8 cellular contexts compared by ENCODE assay signal in genomic region chr2:101307950-101308431, GRCh38. TPM values are rescaled to one million over a fixed set of nuclear protein-coding genes. Genes with fewer than 3 reads are reported as not detected.
A peak's percentile ranks its signal among the peaks of the same experiment; 100 is the strongest.
DNase-seq lines count a peak whose midpoint lies in the region; ATAC-seq and TF ChIP-seq lines count a peak whose summit lies in the region.

No MANE protein-coding gene starts in this region.

- peak overlapping the region; percentile 88 for H3K27ac ChIP-seq in CD8-positive, alpha-beta memory T cell (ENCODE audit: low read depth, low read length)

- CTCF ChIA-PET in CD8-positive, alpha-beta memory T cell (lab: Charles Lee), result interaction anchor here (0.7 to 3.0 kb wide), 8 partner anchors 8 to 56 kb away, joined by 3 to 28 read pairs (median 4); no protein-coding TSS in a partner anchor

- H3K27me3 Mint-ChIP-seq in CD8-positive, alpha-beta memory T cell, result no peaks in the 10 kb centered on the region
- peaks cover 1% of the 10 kb centered on the region for H3K27me3 Mint-ChIP-seq in IgD-negative memory B cell
- H3K27me3 Mint-ChIP-seq in glutamatergic neuron (ENCODE audit: unreplicated experiment), result peaks cover 1% of the 10 kb centered on the region
- no peaks in the 10 kb centered on the region for H3K27me3 Mint-ChIP-seq in progenitor cell of endocrine pancreas

- peaks cover 6 to 46% (median 11%) of the 10 kb centered on the region in 3 donors for H3K36me3 Mint-ChIP-seq in CD8-positive, alpha-beta memory T cell
- H3K36me3 Mint-ChIP-seq in IgD-negative memory B cell (peaks cover 2% of the 10 kb centered on the region), glutamatergic neuron (ENCODE audit: unreplicated experiment) (peaks cover 4% of the 10 kb centered on the region), progenitor cell of endocrine pancreas (ENCODE audit: insufficient read depth) (peaks cover 7% of the 10 kb centered on the region)

- H3K4me1 ChIP-seq in CD8-positive, alpha-beta memory T cell (ENCODE audit: insufficient read depth, low read length), result peaks cover 75% of the 10 kb centered on the region

- no peaks in the 10 kb centered on the region for H3K9me3 ChIP-seq in CD8-positive, alpha-beta memory T cell (ENCODE audit: low read length)

- DNase-seq in CD8-positive, alpha-beta memory T cell, result peak in 3 of 5 donors; percentile 18 to 53 (median 21)
- DNase-seq in activated T-helper 9 cell treated with anti-CD3 and anti-CD28 coated beads, Interleukin-2, amount 50 U/mL, for 16 hours (ENCODE audit: low read depth), result peak; percentile 22
- DNase-seq in glutamatergic neuron (peak; percentile 57), progenitor cell of endocrine pancreas (ENCODE audit: low spot score, unreplicated experiment) (peak; percentile 28), HuH-7 (ENCODE audit: low spot score) (no peak), GF-D8 (lab: John Stamatoyannopoulos, UW) (no peak)

- peak overlapping the region; percentile 85 for H3K4me3 ChIP-seq in CD8-positive, alpha-beta memory T cell (ENCODE audit: low read length)

- POLR2A ChIA-PET in CD8-positive, alpha-beta memory T cell (lab: Charles Lee), result interaction anchor here (0.8 to 2.6 kb wide), 5 partner anchors 21 to 728 kb away, joined by 3 to 32 read pairs (median 5); partner anchors contain the start of gene CNOT11

- peak overlapping the region; percentile 91 to 99 (median 98) for H3K4me3 Mint-ChIP-seq in CD8-positive, alpha-beta memory T cell
- peak overlapping the region; percentile 82 to 98 (median 93) for H3K4me3 Mint-ChIP-seq in IgD-negative memory B cell
- H3K4me3 Mint-ChIP-seq in glutamatergic neuron (ENCODE audit: unreplicated experiment), result peak overlapping the region; percentile 90
- peak overlapping the region; percentile 79 for H3K4me3 Mint-ChIP-seq in progenitor cell of endocrine pancreas (ENCODE audit: low read depth)

- H3K36me3 ChIP-seq in CD8-positive, alpha-beta memory T cell (ENCODE audit: insufficient read depth, low read length), result no peaks in the 10 kb centered on the region

- H3K4me1 Mint-ChIP-seq in CD8-positive, alpha-beta memory T cell, result peaks cover 70 to 84% (median 82%) of the 10 kb centered on the region in 3 donors
- peaks cover 40 to 53% (median 48%) of the 10 kb centered on the region in 3 donors for H3K4me1 Mint-ChIP-seq in IgD-negative memory B cell
- peaks cover 21% of the 10 kb centered on the region for H3K4me1 Mint-ChIP-seq in glutamatergic neuron (ENCODE audit: low read depth, unreplicated experiment)
- H3K4me1 Mint-ChIP-seq in progenitor cell of endocrine pancreas (ENCODE audit: low read depth), result peaks cover 39% of the 10 kb centered on the region

- H3K27ac Mint-ChIP-seq in CD8-positive, alpha-beta memory T cell, result peak overlapping the region; percentile 90 to 100 (median 99)
- peak overlapping the region; percentile 64 to 97 (median 93) for H3K27ac Mint-ChIP-seq in IgD-negative memory B cell
- H3K27ac Mint-ChIP-seq in glutamatergic neuron (ENCODE audit: unreplicated experiment), result peak overlapping the region; percentile 49
- H3K27ac Mint-ChIP-seq in progenitor cell of endocrine pancreas, result peak overlapping the region; percentile 73

- H3K27me3 ChIP-seq in CD8-positive, alpha-beta memory T cell (ENCODE audit: insufficient read depth, low read length, poor library complexity, severe bottlenecking), result no peaks in the 10 kb centered on the region

- H3K9me3 Mint-ChIP-seq in CD8-positive, alpha-beta memory T cell, result no peaks in the 10 kb centered on the region
- H3K9me3 Mint-ChIP-seq in IgD-negative memory B cell (no peaks in the 10 kb centered on the region), glutamatergic neuron (ENCODE audit: unreplicated experiment) (peaks cover 11% of the 10 kb centered on the region), progenitor cell of endocrine pancreas (ENCODE audit: low read depth) (no peaks in the 10 kb centered on the region)

- peak; percentile 11 for ATAC-seq in GM21526 (IDR thresholded peaks at IDR 0.05; ENCODE audit: low FRiP score, unreplicated experiment)

- TF ChIP-seq CTCF in glutamatergic neuron (IDR thresholded peaks at IDR 0.05; ENCODE audit: partially characterized antibody, unreplicated experiment) (no peak), progenitor cell of endocrine pancreas (IDR thresholded peaks at IDR 0.05; ENCODE audit: unreplicated experiment) (no peak)

RNA-seq across cellular contexts. Expression of gene RNF149, which starts 0.5 kb away (rescaled TPM):
- total RNA-seq in CD8-positive, alpha-beta memory T cell, result 10 to 100 TPM; 43.4 TPM
- polyA plus RNA-seq in CD8-positive, alpha-beta memory T cell, result 87.6 TPM
- 30.3 TPM for polyA plus RNA-seq in IgD-negative memory B cell
- total RNA-seq in glutamatergic neuron (ENCODE audit: unreplicated experiment), result 26.9 TPM
- total RNA-seq in progenitor cell of endocrine pancreas, result 51.2 and 51.5 TPM in 2 replicates

RNA-seq across cellular contexts. Expression of gene CNOT11, which starts 55.3 kb away (rescaled TPM):
- total RNA-seq in CD8-positive, alpha-beta memory T cell, result 10 to 100 TPM; 60.9 to 67.4 TPM
- 70.0 TPM for polyA plus RNA-seq in CD8-positive, alpha-beta memory T cell
- 46.8 TPM for polyA plus RNA-seq in IgD-negative memory B cell
- total RNA-seq in glutamatergic neuron (ENCODE audit: unreplicated experiment) (35.6 TPM), progenitor cell of endocrine pancreas (73.6 and 74.8 TPM in 2 replicates)

Comparison
In these comparisons a context has a peak if more than half of its experiments do, and no peak if none do; other contexts are left out.
1. DNase-seq: peak in CD8-positive, alpha-beta memory T cell (3 of 5), activated T-helper 9 cell treated with anti-CD3 and anti-CD28 coated beads, Interleukin-2, amount 50 U/mL, for 16 hours (single experiment), glutamatergic neuron (single experiment) and progenitor cell of endocrine pancreas (single experiment); none in HuH-7 (single experiment) and GF-D8 (single experiment).
2. H3K27ac Mint-ChIP-seq: peak in every context shown above with its lines; median percentile 99 in CD8-positive, alpha-beta memory T cell; 93 in IgD-negative memory B cell; 73 in progenitor cell of endocrine pancreas; 49 in glutamatergic neuron.
3. Peak in every context shown above with its lines, with median percentiles within 50 percentile points of each other: H3K4me3 Mint-ChIP-seq.